Comparison of ENCODE assay signal across 8 cellular contexts in the genomic region with DNA sequence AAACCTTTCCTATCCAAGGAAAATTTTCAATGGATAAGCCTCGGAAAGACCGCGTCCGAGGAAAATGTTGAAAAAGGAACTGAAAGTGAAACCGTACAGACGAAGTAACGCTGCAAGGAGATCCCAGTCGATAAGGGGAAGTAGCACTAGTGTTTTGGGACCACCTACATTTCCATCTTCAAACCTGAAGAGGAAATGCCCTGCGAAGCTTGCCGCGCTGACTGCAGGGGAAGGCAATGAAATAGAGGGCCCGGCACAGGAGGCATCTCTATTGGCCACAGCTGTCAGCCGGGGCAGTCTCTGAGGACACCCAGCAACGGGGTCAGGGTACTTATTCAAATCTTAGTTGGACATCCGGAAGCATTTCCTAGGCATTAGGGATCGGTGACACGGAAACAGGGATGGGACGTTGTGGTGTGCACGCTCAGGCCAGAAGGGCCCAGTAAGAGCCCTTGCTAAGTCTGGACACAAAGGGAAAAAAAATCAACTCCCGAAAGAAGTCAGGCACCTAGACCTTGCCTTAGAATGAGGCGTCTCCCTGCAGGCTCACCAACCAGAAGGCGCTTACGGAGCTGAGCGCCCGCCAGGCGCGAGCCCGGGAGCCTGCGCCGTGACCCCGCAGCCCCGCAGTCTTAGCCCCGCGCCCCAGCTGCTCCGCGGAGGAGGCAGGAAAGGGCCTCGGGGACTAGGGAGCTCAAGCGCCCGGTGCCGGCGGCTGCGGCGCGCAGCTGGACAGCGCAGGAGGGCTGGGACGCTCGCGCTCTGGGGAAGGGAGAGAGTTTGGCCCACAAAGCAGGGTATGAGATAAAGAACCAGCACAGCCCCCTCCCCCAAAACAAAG. TPM values are rescaled to one million over a fixed set of nuclear protein-coding genes. Genes with fewer than 3 reads are reported as not detected.
DNase-seq lines count a peak whose midpoint lies in the region; ATAC-seq and TF ChIP-seq lines count a peak whose summit lies in the region.

No MANE protein-coding gene starts in this region.

- peaks cover 0 to 1% (median 0%) of the 10 kb centered on the region in 7 donors for H3K9me3 Mint-ChIP-seq in naive B cell

- no peak for TF ChIP-seq CTCF in OCI-LY7 (conservative IDR thresholded peaks at IDR 0.05; ENCODE audit: low read length)
- TF ChIP-seq CTCF in fibroblast of mammary gland (conservative IDR thresholded peaks at IDR 0.05; ENCODE audit: control insufficient read depth, insufficient read depth, low read depth, low read length) = no peak

- H3K4me3 ChIP-seq in OCI-LY7 (ENCODE audit: low read depth, low read length, poor library complexity, severe bottlenecking) (peak overlapping the region; percentile 81), fibroblast of mammary gland (ENCODE audit: control insufficient read depth, low read depth, low read length) (peak overlapping the region; percentile 97), thymus (ENCODE audit: low read length) (peak overlapping the region; percentile 79)

- H3K4me1 ChIP-seq in OCI-LY7 (ENCODE audit: insufficient read depth, low read length, poor library complexity, severe bottlenecking) = peaks cover 58% of the 10 kb centered on the region
- H3K4me1 ChIP-seq in thymus (ENCODE audit: control insufficient read depth, insufficient read depth, low read length) = peaks cover 10% of the 10 kb centered on the region

- intact Hi-C loops in OCI-LY7 (cut with micrococcal nuclease; ENCODE audit: unreplicated experiment) = loop anchor here (1.0 to 2.0 kb wide), 3 partner anchors 23 to 52 kb away; no protein-coding TSS in a partner anchor

- peaks cover 56 to 70% (median 65%) of the 10 kb centered on the region in 3 donors for H3K4me1 Mint-ChIP-seq in naive B cell

- H3K79me2 ChIP-seq in OCI-LY7 (ENCODE audit: insufficient read depth, low read depth, low read length) = peaks cover 18% of the 10 kb centered on the region; the same call in 1 of the 2 replicates

- no TSS peak for BruUV-seq in OCI-LY7 (replicated peaks; lab: Mats Ljungman, UMichigan)

- peak overlapping the region; percentile 98 to 100 (median 100) for H3K27ac Mint-ChIP-seq in naive B cell

- no peaks in the 10 kb centered on the region for H3K27me3 ChIP-seq in thymus (ENCODE audit: control insufficient read depth, insufficient read depth)

- DNase-seq in DMS114 treated with DMSO at 0.1 percent for 48 hours (lab: John Stamatoyannopoulos, UW; ENCODE audit: unreplicated experiment) = peak; percentile 62
- peak; percentile 76 for DNase-seq in HT-29 (ENCODE audit: low spot score)
- peak; percentile 93 for DNase-seq in OCI-LY7 (ENCODE audit: low spot score)
- peak; percentile 38 for DNase-seq in activated T-helper 1 cell treated with Interleukin-2 at 50 U/mL for 16 hours (ENCODE audit: low read depth)
- peak; percentile 55 for DNase-seq in fibroblast of mammary gland (ENCODE audit: low read depth)
- peak; percentile 85 for DNase-seq in naive B cell

- H3K36me3 ChIP-seq in OCI-LY7 (ENCODE audit: insufficient read depth, low read length) (peaks cover 65% of the 10 kb centered on the region), thymus (ENCODE audit: control insufficient read depth, insufficient read depth) (peaks cover 53% of the 10 kb centered on the region)

- H3K9me3 ChIP-seq in OCI-LY7 (ENCODE audit: low read length) (no peaks in the 10 kb centered on the region), thymus (ENCODE audit: control insufficient read depth) (no peaks in the 10 kb centered on the region)

- under 1% methylated on average over 48 of the region's 48 CpGs for WGBS in thymus

- peaks cover 11 to 53% of the 10 kb centered on the region in 2 donors for H3K36me3 Mint-ChIP-seq in naive B cell

- H3K27ac ChIP-seq in OCI-LY7 (ENCODE audit: low read depth, low read length, poor library complexity, severe bottlenecking) (peak overlapping the region; percentile 92), thymus (ENCODE audit: low read depth) (peak overlapping the region; percentile 89)

- no peaks in the 10 kb centered on the region for H3K27me3 Mint-ChIP-seq in naive B cell

- peak overlapping the region; percentile 87 for H3K4me2 ChIP-seq in OCI-LY7 (ENCODE audit: low read length)

- no peaks in the 10 kb centered on the region for H4K20me1 ChIP-seq in OCI-LY7 (ENCODE audit: insufficient read depth, low read length)

- H3K4me3 Mint-ChIP-seq in naive B cell = peak overlapping the region; percentile 87 to 100 (median 97)

- CTCF ChIA-PET in OCI-LY7 (lab: Charles Lee; ENCODE audit: unreplicated experiment) = interaction anchor here (1.0 to 1.8 kb wide), 2 partner anchors 10 to 23 kb away, joined by 3 to 6 read pairs; no protein-coding TSS in a partner anchor

- peak overlapping the region; percentile 51 for H2AFZ ChIP-seq in OCI-LY7 (ENCODE audit: low read length)

- ATAC-seq in GM21367 (IDR thresholded peaks at IDR 0.05; ENCODE audit: unreplicated experiment) (peak; percentile 43), naive B cell (ENCODE audit: low read depth in 2 of 2) (peak; percentile 65 to 67)

- H3K9me2 ChIP-seq in OCI-LY7 (ENCODE audit: insufficient read depth, low read length) = no peaks in the 10 kb centered on the region

- POLR2A ChIA-PET in OCI-LY7 (lab: Charles Lee) = interaction anchor here (0.7 to 5.0 kb wide), 14 partner anchors 12 to 841 kb away, joined by 3 to 42 read pairs (median 4); a partner anchor contains a TSS

RNA-seq across cellular contexts. Expression of a gene that starts 0.6 kb away (rescaled TPM):
- 78.4 and 79.3 TPM in 2 replicates for total RNA-seq in HT-29 (2014; rRNA removed; shearing (Covaris generic))
- 83.1 and 97.5 TPM in 2 replicates for total RNA-seq in OCI-LY7 (2014; rRNA removed; shearing (Covaris generic))
- 57.6 and 60.9 TPM in 2 replicates for total RNA-seq in OCI-LY7 (2022)
- polyA plus RNA-seq in naive B cell (ENCODE audit: low read depth in 6 of 6) (10 to 100 TPM in 3 of 6 donors, 1 to 10 TPM in 3; 4.4 to 23.9 (median 9.7) TPM), thymus (148 TPM)

RNA-seq across cellular contexts. Expression of a gene that starts 6.4 kb away (rescaled TPM):
- 121 and 139 TPM in 2 replicates for total RNA-seq in HT-29 (2014; rRNA removed; shearing (Covaris generic))
- 164 and 206 TPM in 2 replicates for total RNA-seq in OCI-LY7 (2014; rRNA removed; shearing (Covaris generic))
- total RNA-seq in OCI-LY7 (2022) = 73.4 and 89.2 TPM in 2 replicates
- 100 to 1,000 TPM; 477 to 790 (median 657) TPM for polyA plus RNA-seq in naive B cell (ENCODE audit: low read depth in 6 of 6)
- 149 TPM for polyA plus RNA-seq in thymus

RNA-seq across cellular contexts. Expression of a gene that starts 24.2 kb away (rescaled TPM):
- total RNA-seq in HT-29 (2014; rRNA removed; shearing (Covaris generic)) = 128 and 154 TPM in 2 replicates
- 11.7 and 13.5 TPM in 2 replicates for total RNA-seq in OCI-LY7 (2014; rRNA removed; shearing (Covaris generic))
- 16.0 and 25.0 TPM in 2 replicates for total RNA-seq in OCI-LY7 (2022)
- 1 to 10 TPM; 5.2 to 9.2 (median 6.7) TPM for polyA plus RNA-seq in naive B cell (ENCODE audit: low read depth in 6 of 6)
- polyA plus RNA-seq in thymus = 43.0 TPM

RNA-seq across cellular contexts. Expression of a gene that starts 24.6 kb away (rescaled TPM):
- total RNA-seq in HT-29 (2014; rRNA removed; shearing (Covaris generic)) = 0.58 and 0.86 TPM in 2 replicates
- 56.2 and 62.9 TPM in 2 replicates for total RNA-seq in OCI-LY7 (2014; rRNA removed; shearing (Covaris generic))
- total RNA-seq in OCI-LY7 (2022) = 86.7 and 101 TPM in 2 replicates
- polyA plus RNA-seq in naive B cell (ENCODE audit: low read depth in 6 of 6) (100 to 1,000 TPM in 1 of 6 donors, 10 to 100 TPM in 5; 42.4 to 154 (median 82.6) TPM), thymus (40.8 TPM)

RNA-seq across cellular contexts. Expression of a gene that starts 44.2 kb away (rescaled TPM):
- total RNA-seq in HT-29 (2014; rRNA removed; shearing (Covaris generic)) = 8.6 and 10.4 TPM in 2 replicates
- total RNA-seq in OCI-LY7 (2014; rRNA removed; shearing (Covaris generic)) = not detected in 2 replicates
- not detected in 2 replicates for total RNA-seq in OCI-LY7 (2022)
- polyA plus RNA-seq in naive B cell (ENCODE audit: low read depth in 6 of 6) (not detected), thymus (4.7 TPM)

Comparison
In these comparisons a context has a peak if more than half of its experiments do, and no peak if none do; other contexts are left out.
1. Peak in every context shown above with its lines: DNase-seq, ATAC-seq, H3K4me3 ChIP-seq and H3K27ac ChIP-seq.
2. DNase-seq: peak in every context shown above with its lines; median percentile 93 in OCI-LY7; 85 in naive B cell; 76 in HT-29; 62 in DMS114 treated with DMSO at 0.1 percent for 48 hours; 55 in fibroblast of mammary gland; 38 in activated T-helper 1 cell treated with Interleukin-2 at 50 U/mL for 16 hours.